8 cellular contexts compared by ENCODE assay signal in the genomic region with DNA sequence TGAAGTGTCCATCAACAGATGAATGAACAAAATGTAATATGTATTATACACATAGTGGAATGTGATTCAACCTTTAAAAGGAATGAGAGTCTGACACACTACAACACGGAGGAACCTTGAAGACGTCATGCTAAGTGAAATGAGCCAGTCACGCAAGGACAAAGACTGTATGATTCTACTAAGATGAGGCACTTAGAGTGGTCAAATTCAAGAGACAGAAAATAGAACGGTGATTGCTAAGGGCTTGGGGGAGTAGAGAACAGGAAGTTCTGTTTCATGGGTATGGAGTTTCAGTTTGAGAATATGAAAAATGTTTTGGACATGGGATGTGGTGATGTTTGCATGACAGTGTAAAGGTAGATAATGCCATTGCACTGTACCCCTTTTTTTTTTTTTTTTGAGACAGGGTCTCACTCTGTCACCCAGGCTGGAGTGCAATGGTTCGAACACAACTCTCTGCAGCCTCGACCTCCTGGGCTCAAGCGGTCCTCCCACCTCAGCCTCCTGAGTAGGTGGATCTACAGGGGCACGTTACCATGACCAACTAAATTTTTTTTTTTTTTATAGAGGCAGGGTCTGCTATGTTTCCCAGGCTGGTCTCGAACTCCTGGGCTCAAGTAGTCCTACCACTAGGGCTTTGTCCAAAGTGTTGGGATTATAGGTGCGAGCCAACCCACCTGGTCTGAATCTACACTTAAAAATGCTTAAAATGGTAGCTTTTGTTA. TPM values are rescaled to one million over a fixed set of nuclear protein-coding genes. Genes with fewer than 3 reads are reported as not detected.
DNase-seq lines count a peak whose midpoint lies in the region; ATAC-seq lines count a peak whose summit lies in the region.

No MANE protein-coding gene starts in this region.

- DNase-seq in CD8-positive, alpha-beta memory T cell, result no peak
- peak; percentile 46 to 49 for DNase-seq in activated T-cell treated with anti-CD3 and anti-CD28 coated beads, Interleukin-2, amount 50 U/mL, for 72 hours
- DNase-seq in DMS153 (lab: John Stamatoyannopoulos, UW) (no peak), NCI-H748 (lab: John Stamatoyannopoulos, UW; ENCODE audit: unreplicated experiment) (no peak), MG63 (no peak), EL (no peak)

- H3K4me3 ChIP-seq in CD8-positive, alpha-beta memory T cell (ENCODE audit: low read length), result no peak overlapping the region
- no peak overlapping the region for H3K4me3 ChIP-seq in MG63

- H3K27me3 ChIP-seq in CD8-positive, alpha-beta memory T cell (ENCODE audit: insufficient read depth, low read length, poor library complexity, severe bottlenecking), result no peaks in the 10 kb centered on the region
- H3K27me3 ChIP-seq in MG63, result peaks cover 2% of the 10 kb centered on the region; the same call in 1 of the 2 replicates

- CTCF ChIA-PET in CD8-positive, alpha-beta memory T cell (lab: Charles Lee), result interaction anchor here (0.6 to 4.5 kb wide), 3 partner anchors 19 to 113 kb away, joined by 3 to 26 read pairs (median 4); no protein-coding TSS in a partner anchor

- H3K27me3 Mint-ChIP-seq in CD8-positive, alpha-beta memory T cell, result peaks cover 0 to 3% of the 10 kb centered on the region in 2 donors
- H3K27me3 Mint-ChIP-seq in activated T-cell treated with anti-CD3 and anti-CD28 coated beads, Interleukin-2, amount 50 U/mL, for 72 hours (ENCODE audit: low read depth), result no peaks in the 10 kb centered on the region

- H3K27ac Mint-ChIP-seq in CD8-positive, alpha-beta memory T cell, result peak overlapping the region; percentile 85 to 99 (median 94)
- H3K27ac Mint-ChIP-seq in activated T-cell treated with anti-CD3 and anti-CD28 coated beads, Interleukin-2, amount 50 U/mL, for 72 hours, result peak overlapping the region; percentile 97

- no peaks in the 10 kb centered on the region for H3K36me3 ChIP-seq in CD8-positive, alpha-beta memory T cell (ENCODE audit: insufficient read depth, low read length)
- H3K36me3 ChIP-seq in MG63, result no peaks in the 10 kb centered on the region

- no peaks in the 10 kb centered on the region for H3K9me3 ChIP-seq in CD8-positive, alpha-beta memory T cell (ENCODE audit: low read length)
- no peaks in the 10 kb centered on the region for H3K9me3 ChIP-seq in MG63

- POLR2A ChIA-PET in CD8-positive, alpha-beta memory T cell (lab: Charles Lee), result interaction anchor here (0.9 kb wide), 1 partner anchor 9 kb away, joined by 3 read pairs; no protein-coding TSS in a partner anchor

- H3K36me3 Mint-ChIP-seq in CD8-positive, alpha-beta memory T cell, result peaks cover 0 to 3% (median 2%) of the 10 kb centered on the region in 3 donors
- no peaks in the 10 kb centered on the region for H3K36me3 Mint-ChIP-seq in activated T-cell treated with anti-CD3 and anti-CD28 coated beads, Interleukin-2, amount 50 U/mL, for 72 hours (ENCODE audit: insufficient read depth in 2 of 2)

- peaks cover 58 to 80% (median 59%) of the 10 kb centered on the region in 3 donors for H3K4me1 Mint-ChIP-seq in CD8-positive, alpha-beta memory T cell
- H3K4me1 Mint-ChIP-seq in activated T-cell treated with anti-CD3 and anti-CD28 coated beads, Interleukin-2, amount 50 U/mL, for 72 hours (ENCODE audit: low read depth), result peaks cover 80% of the 10 kb centered on the region

- H3K4me1 ChIP-seq in CD8-positive, alpha-beta memory T cell (ENCODE audit: insufficient read depth, low read length), result peaks cover 76% of the 10 kb centered on the region

- ATAC-seq in GM19397 (IDR thresholded peaks at IDR 0.05; ENCODE audit: unreplicated experiment) (peak; percentile 33), HG03342 (IDR thresholded peaks at IDR 0.05; ENCODE audit: unreplicated experiment) (peak; percentile 47)
- ATAC-seq in activated T-cell treated with anti-CD3 and anti-CD28 coated beads, Interleukin-2, amount 50 U/mL, for 72 hours (replicated peaks in 1 of 2), result peak; percentile 35 to 55

- peak overlapping the region; percentile 38 to 90 (median 80) for H3K4me3 Mint-ChIP-seq in CD8-positive, alpha-beta memory T cell
- peak overlapping the region; percentile 72 to 85 for H3K4me3 Mint-ChIP-seq in activated T-cell treated with anti-CD3 and anti-CD28 coated beads, Interleukin-2, amount 50 U/mL, for 72 hours

- H3K27ac ChIP-seq in CD8-positive, alpha-beta memory T cell (ENCODE audit: low read depth, low read length), result peak overlapping the region; percentile 63

- H3K9me3 Mint-ChIP-seq in CD8-positive, alpha-beta memory T cell, result no peaks in the 10 kb centered on the region
- no peaks in the 10 kb centered on the region for H3K9me3 Mint-ChIP-seq in activated T-cell treated with anti-CD3 and anti-CD28 coated beads, Interleukin-2, amount 50 U/mL, for 72 hours

RNA-seq across cellular contexts. Expression of gene CCDC102A, which starts 2.9 kb away (rescaled TPM):
- total RNA-seq in CD8-positive, alpha-beta memory T cell, result 10 to 100 TPM; 27.0 to 28.1 TPM
- 22.6 TPM for polyA plus RNA-seq in CD8-positive, alpha-beta memory T cell
- 10 to 100 TPM in 1 of 2 donors, 1 to 10 TPM in 1; 8.1 to 14.6 TPM for total RNA-seq in activated T-cell treated with anti-CD3 and anti-CD28 coated beads, Interleukin-2, amount 50 U/mL, for 72 hours
- total RNA-seq in MG63 (2014; rRNA removed; shearing (Covaris generic); ENCODE audit: low replicate concordance), result 33.1 and 34.6 TPM in 2 replicates

RNA-seq across cellular contexts. Expression of gene ADGRG5, which starts 3.2 kb away (rescaled TPM):
- total RNA-seq in CD8-positive, alpha-beta memory T cell, result 10 to 100 TPM; 46.1 to 48.5 TPM
- polyA plus RNA-seq in CD8-positive, alpha-beta memory T cell, result 23.5 TPM
- total RNA-seq in activated T-cell treated with anti-CD3 and anti-CD28 coated beads, Interleukin-2, amount 50 U/mL, for 72 hours, result 1 to 10 TPM; 3.9 to 9.3 TPM
- not detected in 2 replicates for total RNA-seq in MG63 (2014; rRNA removed; shearing (Covaris generic); ENCODE audit: low replicate concordance)

RNA-seq across cellular contexts. Expression of gene DOK4, which starts 52.9 kb away (rescaled TPM):
- 1 to 10 TPM; 6.8 to 7.0 TPM for total RNA-seq in CD8-positive, alpha-beta memory T cell
- polyA plus RNA-seq in CD8-positive, alpha-beta memory T cell, result 3.3 TPM
- 10 to 100 TPM; 12.0 to 19.6 TPM for total RNA-seq in activated T-cell treated with anti-CD3 and anti-CD28 coated beads, Interleukin-2, amount 50 U/mL, for 72 hours
- total RNA-seq in MG63 (2014; rRNA removed; shearing (Covaris generic); ENCODE audit: low replicate concordance), result 19.1 and 19.3 TPM in 2 replicates

Comparison
In these comparisons a context has a peak if more than half of its experiments do, and no peak if none do; other contexts are left out.
1. DNase-seq: peak in activated T-cell treated with anti-CD3 and anti-CD28 coated beads, Interleukin-2, amount 50 U/mL, for 72 hours (2 of 2); none in CD8-positive, alpha-beta memory T cell (0 of 5), DMS153 (single experiment), NCI-H748 (single experiment), MG63 (single experiment) and EL (single experiment).
2. RNA of gene ADGRG5, which starts 3.2 kb away (total RNA-seq): 46.1 to 48.5 TPM in CD8-positive, alpha-beta memory T cell; 3.9 to 9.3 TPM in activated T-cell treated with anti-CD3 and anti-CD28 coated beads, Interleukin-2, amount 50 U/mL, for 72 hours and not detected in MG63; every median in the first group is over 4 times any median in the second.
3. Peak in every context shown above with its lines, with median percentiles within 50 percentile points of each other: ATAC-seq.